22 cellular contexts compared by ENCODE assay signal in genomic region chr7:82202107-82202506, GRCh38.
"Had no signal": no experiment of that assay in that cellular context is flagged by ENCODE, and none has a peak within 500 bp of the region (broad histone marks: within the 10 kb centered on the region; RNA-seq: fewer than 3 reads in every experiment).

No MANE protein-coding gene starts in this region.

- H3K27ac Mint-ChIP-seq: mesothelial cell of epicardium; naive B cell; natural killer cell treated with Interleukin-12 subunit alpha and Interleukin-12 subunit beta and Interleukin-15 and Interleukin-18, amount 100 ng/mL, for 72 hours; stimulated activated naive B cell treated with anti-CD40 and anti-IgM and Interleukin-4, amounts not matched to agents 10 μg/mL and 1 μg/mL and 100 μg/mL, for 72 hours; stimulated activated naive CD8-positive, alpha-beta T cell treated with anti-CD3 and anti-CD28 coated beads, Interleukin-15, Interleukin-2, amounts not matched to agents 100 ng/mL and 50 ng/mL, for 24 hours; type B pancreatic cell had no signal

- H3K27me3 Mint-ChIP-seq: natural killer cell treated with Interleukin-12 subunit alpha and Interleukin-12 subunit beta and Interleukin-15 and Interleukin-18, amount 100 ng/mL, for 72 hours; stimulated activated naive B cell treated with anti-CD40 and anti-IgM and Interleukin-4, amounts not matched to agents 10 μg/mL and 1 μg/mL and 100 μg/mL, for 72 hours; stimulated activated naive CD8-positive, alpha-beta T cell treated with anti-CD3 and anti-CD28 coated beads, Interleukin-15, Interleukin-2, amounts not matched to agents 100 ng/mL and 50 ng/mL, for 24 hours; type B pancreatic cell had no signal

- H3K9me3 Mint-ChIP-seq: stimulated activated naive CD8-positive, alpha-beta T cell treated with anti-CD3 and anti-CD28 coated beads, Interleukin-15, Interleukin-2, amounts not matched to agents 100 ng/mL and 50 ng/mL, for 24 hours; type B pancreatic cell had no signal

- FAIRE-seq: keratinocyte, pancreas had no signal

- H3K4me3 Mint-ChIP-seq: mesothelial cell of epicardium; naive B cell; natural killer cell treated with Interleukin-12 subunit alpha and Interleukin-12 subunit beta and Interleukin-15 and Interleukin-18, amount 100 ng/mL, for 72 hours; stimulated activated naive B cell treated with anti-CD40 and anti-IgM and Interleukin-4, amounts not matched to agents 10 μg/mL and 1 μg/mL and 100 μg/mL, for 72 hours; stimulated activated naive CD8-positive, alpha-beta T cell treated with anti-CD3 and anti-CD28 coated beads, Interleukin-15, Interleukin-2, amounts not matched to agents 100 ng/mL and 50 ng/mL, for 24 hours; type B pancreatic cell had no signal

- H3K36me3 Mint-ChIP-seq: naive B cell; natural killer cell treated with Interleukin-12 subunit alpha and Interleukin-12 subunit beta and Interleukin-15 and Interleukin-18, amount 100 ng/mL, for 72 hours; stimulated activated naive B cell treated with anti-CD40 and anti-IgM and Interleukin-4, amounts not matched to agents 10 μg/mL and 1 μg/mL and 100 μg/mL, for 72 hours; type B pancreatic cell had no signal

- ATAC-seq: left cardiac atrium, left lobe of liver, pancreas, right cardiac atrium, sciatic nerve had no signal

- H3K4me1 Mint-ChIP-seq: mesothelial cell of epicardium; naive B cell; stimulated activated naive B cell treated with anti-CD40 and anti-IgM and Interleukin-4, amounts not matched to agents 10 μg/mL and 1 μg/mL and 100 μg/mL, for 72 hours had no signal

- DNase-seq: hippocampal formation; kidney glomerular epithelial cell; left cardiac atrium; mesendoderm; naive B cell; nucleus accumbens; pancreas; retina; right cardiac atrium; stimulated activated CD4-positive, alpha-beta T cell treated with anti-CD3 and anti-CD28 coated beads, Interleukin-12 subunit alpha, Interleukin-12 subunit beta, amount 100 ng/mL, for 4 hours; stimulated activated CD4-positive, alpha-beta T cell treated with anti-CD3 and anti-CD28 coated beads, Interleukin-15, amount 100 ng/mL, for 24 hours; stimulated activated CD4-positive, alpha-beta T cell treated with anti-CD3 and anti-CD28 coated beads, Interleukin-2, amount 100 ng/mL, for 24 hours; stimulated activated CD4-positive, alpha-beta T cell treated with anti-CD3 and anti-CD28 coated beads, Interleukin-4, amount 100 ng/mL, for 1 hour; stimulated activated naive B cell treated with anti-CD40 and anti-IgM and Interleukin-4, amounts not matched to agents 10 μg/mL and 1 μg/mL and 100 μg/mL, for 72 hours; substantia nigra had no signal
